Comparison of ENCODE assay signal across 8 cellular contexts in the genomic region with DNA sequence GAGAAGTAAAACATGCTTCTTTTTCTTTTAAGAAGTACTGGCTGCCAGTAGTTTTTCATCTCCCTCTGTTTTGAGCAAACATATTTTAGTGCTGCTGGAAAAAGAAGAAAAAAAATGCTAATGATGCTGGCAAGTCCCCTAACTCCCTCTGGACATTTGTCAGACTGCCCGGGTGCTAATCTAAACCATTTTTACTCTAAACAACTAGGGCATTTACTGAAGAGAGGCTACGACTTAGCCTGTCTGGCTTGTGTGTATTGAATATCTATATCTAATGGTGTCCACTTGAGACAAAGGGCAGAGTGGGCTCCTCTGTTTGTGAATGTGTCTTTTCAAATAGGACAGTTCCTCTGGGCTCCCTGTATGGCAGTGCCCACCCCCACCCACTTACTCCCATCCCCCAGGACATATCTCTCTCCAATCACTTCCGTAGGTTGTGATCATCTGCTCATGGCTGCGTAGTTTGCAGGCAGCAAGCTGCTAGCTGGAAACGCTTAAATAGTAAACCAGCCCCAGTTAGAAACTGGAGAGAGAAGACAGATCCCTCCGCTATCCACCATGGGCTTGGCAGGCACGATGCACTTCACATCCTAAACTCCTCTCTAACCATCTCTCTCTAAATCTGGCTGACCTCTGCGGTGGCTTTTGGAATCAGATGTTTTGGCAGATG. TPM values are rescaled to one million over a fixed set of nuclear protein-coding genes. Genes with fewer than 3 reads are reported as not detected.
DNase-seq lines count a peak whose midpoint lies in the region; ATAC-seq and TF ChIP-seq lines count a peak whose summit lies in the region.

No MANE protein-coding gene starts in this region.

- peaks cover 8% of the 10 kb centered on the region for H3K36me3 Mint-ChIP-seq in IgD-negative memory B cell
- H3K36me3 Mint-ChIP-seq in activated CD8-positive, alpha-beta T cell treated with anti-CD3 and anti-CD28 coated beads for 36 hours (ENCODE audit: low read depth), result peaks cover 46% of the 10 kb centered on the region
- peaks cover 8% of the 10 kb centered on the region for H3K36me3 Mint-ChIP-seq in stimulated activated effector memory CD8-positive, alpha-beta T cell treated with anti-CD3 and anti-CD28 coated beads, Interleukin-12 subunit alpha, Interleukin-12 subunit beta, amount 100 ng/mL, for 72 hours

- H3K4me1 ChIP-seq in left ventricle myocardium inferior, result no peaks in the 10 kb centered on the region

- TF ChIP-seq CTCF in activated CD8-positive, alpha-beta T cell treated with anti-CD3 and anti-CD28 coated beads for 36 hours (IDR thresholded peaks at IDR 0.05), result no peak
- no peak for TF ChIP-seq CTCF in left ventricle myocardium inferior (IDR thresholded peaks at IDR 0.05; ENCODE audit: borderline replicate concordance)

- CTCF ChIA-PET in activated CD8-positive, alpha-beta T cell treated with anti-CD3 and anti-CD28 coated beads for 36 hours (lab: Charles Lee), result interaction anchor here (1.5 to 2.1 kb wide), 2 partner anchors 26 to 57 kb away, joined by 3 to 5 read pairs; no protein-coding TSS in a partner anchor

- no peaks in the 10 kb centered on the region for H3K27me3 Mint-ChIP-seq in IgD-negative memory B cell
- no peaks in the 10 kb centered on the region for H3K27me3 Mint-ChIP-seq in activated CD8-positive, alpha-beta T cell treated with anti-CD3 and anti-CD28 coated beads for 36 hours

- intact Hi-C loops in activated CD8-positive, alpha-beta T cell treated with anti-CD3 and anti-CD28 coated beads for 36 hours (cut with micrococcal nuclease), result loop anchor here (5.0 kb wide), 1 partner anchor 37 kb away; no protein-coding TSS in a partner anchor
- intact Hi-C loops in left ventricle myocardium inferior (cut with micrococcal nuclease), result no loop called here

- no peaks in the 10 kb centered on the region for H3K9me3 Mint-ChIP-seq in IgD-negative memory B cell
- peaks cover 2% of the 10 kb centered on the region for H3K9me3 Mint-ChIP-seq in activated CD8-positive, alpha-beta T cell treated with anti-CD3 and anti-CD28 coated beads for 36 hours
- no peaks in the 10 kb centered on the region for H3K9me3 Mint-ChIP-seq in stimulated activated effector memory CD8-positive, alpha-beta T cell treated with anti-CD3 and anti-CD28 coated beads, Interleukin-12 subunit alpha, Interleukin-12 subunit beta, amount 100 ng/mL, for 72 hours

- POLR2A ChIA-PET in activated CD8-positive, alpha-beta T cell treated with anti-CD3 and anti-CD28 coated beads for 36 hours (lab: Charles Lee), result interaction anchor here (0.7 to 1.9 kb wide), 8 partner anchors 8 to 64 kb away, joined by 3 to 9 read pairs (median 3); no protein-coding TSS in a partner anchor

- no peaks in the 10 kb centered on the region for H3K36me3 ChIP-seq in left ventricle myocardium inferior

- H3K4me3 ChIP-seq in left ventricle myocardium inferior, result peak overlapping the region; percentile 51

- H3K27ac Mint-ChIP-seq in IgD-negative memory B cell, result peak overlapping the region; percentile 24 to 98 (median 92)
- H3K27ac Mint-ChIP-seq in activated CD8-positive, alpha-beta T cell treated with anti-CD3 and anti-CD28 coated beads for 36 hours, result peak overlapping the region; percentile 89
- H3K27ac Mint-ChIP-seq in stimulated activated effector memory CD8-positive, alpha-beta T cell treated with anti-CD3 and anti-CD28 coated beads, Interleukin-12 subunit alpha, Interleukin-12 subunit beta, amount 100 ng/mL, for 72 hours, result peak overlapping the region; percentile 95

- H3K4me3 Mint-ChIP-seq in IgD-negative memory B cell, result peak overlapping the region; percentile 22 to 93 (median 81)
- H3K4me3 Mint-ChIP-seq in activated CD8-positive, alpha-beta T cell treated with anti-CD3 and anti-CD28 coated beads for 36 hours, result peak overlapping the region; percentile 59
- H3K4me3 Mint-ChIP-seq in stimulated activated effector memory CD8-positive, alpha-beta T cell treated with anti-CD3 and anti-CD28 coated beads, Interleukin-12 subunit alpha, Interleukin-12 subunit beta, amount 100 ng/mL, for 72 hours, result peak overlapping the region; percentile 68

- no peaks in the 10 kb centered on the region for H3K9me3 ChIP-seq in left ventricle myocardium inferior (replicated peaks)

- H3K4me1 Mint-ChIP-seq in IgD-negative memory B cell, result peaks cover 36 to 48% (median 44%) of the 10 kb centered on the region in 3 donors
- peaks cover 87% of the 10 kb centered on the region for H3K4me1 Mint-ChIP-seq in activated CD8-positive, alpha-beta T cell treated with anti-CD3 and anti-CD28 coated beads for 36 hours (ENCODE audit: low read depth)
- peaks cover 75% of the 10 kb centered on the region for H3K4me1 Mint-ChIP-seq in stimulated activated effector memory CD8-positive, alpha-beta T cell treated with anti-CD3 and anti-CD28 coated beads, Interleukin-12 subunit alpha, Interleukin-12 subunit beta, amount 100 ng/mL, for 72 hours

- no peaks in the 10 kb centered on the region for H3K27me3 ChIP-seq in left ventricle myocardium inferior (ENCODE audit: low read depth)

- no peak for ATAC-seq in activated CD8-positive, alpha-beta T cell treated with anti-CD3 and anti-CD28 coated beads for 36 hours
- no peak for ATAC-seq in stimulated activated effector memory CD8-positive, alpha-beta T cell treated with anti-CD3 and anti-CD28 coated beads, Interleukin-12 subunit alpha, Interleukin-12 subunit beta, amount 100 ng/mL, for 72 hours
- ATAC-seq in HG02970 (IDR thresholded peaks at IDR 0.05; ENCODE audit: low FRiP score, unreplicated experiment) (no peak), GM18858 (IDR thresholded peaks at IDR 0.05; ENCODE audit: unreplicated experiment) (no peak)

- DNase-seq in activated CD8-positive, alpha-beta T cell treated with anti-CD3 and anti-CD28 coated beads for 36 hours, result no peak
- DNase-seq in left ventricle myocardium inferior (no peak), SW 1271 (lab: John Stamatoyannopoulos, UW) (no peak), cerebellum (ENCODE audit: low spot score) (no peak)
- no peak for DNase-seq in stimulated activated effector memory CD8-positive, alpha-beta T cell treated with anti-CD3 and anti-CD28 coated beads, Interleukin-12 subunit alpha, Interleukin-12 subunit beta, amount 100 ng/mL, for 72 hours (ENCODE audit: low spot score in 2 of 2)

- peak overlapping the region; percentile 69 for H3K27ac ChIP-seq in left ventricle myocardium inferior (replicated peaks)

RNA-seq across cellular contexts. Expression of a gene that starts 58.4 kb away (rescaled TPM):
- 26.9 TPM for polyA plus RNA-seq in IgD-negative memory B cell
- total RNA-seq in activated CD8-positive, alpha-beta T cell treated with anti-CD3 and anti-CD28 coated beads for 36 hours, result 100 to 1,000 TPM; 191 to 198 TPM
- 1.6 TPM for total RNA-seq in left ventricle myocardium inferior
- 53.0 TPM for total RNA-seq in cerebellum

Comparison
In these comparisons a context has a peak if more than half of its experiments do, and no peak if none do; other contexts are left out.
1. RNA of a gene that starts 58.4 kb away (total RNA-seq): 191 to 198 TPM in activated CD8-positive, alpha-beta T cell treated with anti-CD3 and anti-CD28 coated beads for 36 hours and 53.0 TPM in cerebellum (single experiment); 1.6 TPM in left ventricle myocardium inferior (single experiment); every median in the first group is over 10 times any median in the second.
2. Peak in every context shown above with its lines, with median percentiles within 50 percentile points of each other: H3K27ac Mint-ChIP-seq and H3K4me3 Mint-ChIP-seq.